Comparison of ENCODE assay signal across 8 cellular contexts in the genomic region with DNA sequence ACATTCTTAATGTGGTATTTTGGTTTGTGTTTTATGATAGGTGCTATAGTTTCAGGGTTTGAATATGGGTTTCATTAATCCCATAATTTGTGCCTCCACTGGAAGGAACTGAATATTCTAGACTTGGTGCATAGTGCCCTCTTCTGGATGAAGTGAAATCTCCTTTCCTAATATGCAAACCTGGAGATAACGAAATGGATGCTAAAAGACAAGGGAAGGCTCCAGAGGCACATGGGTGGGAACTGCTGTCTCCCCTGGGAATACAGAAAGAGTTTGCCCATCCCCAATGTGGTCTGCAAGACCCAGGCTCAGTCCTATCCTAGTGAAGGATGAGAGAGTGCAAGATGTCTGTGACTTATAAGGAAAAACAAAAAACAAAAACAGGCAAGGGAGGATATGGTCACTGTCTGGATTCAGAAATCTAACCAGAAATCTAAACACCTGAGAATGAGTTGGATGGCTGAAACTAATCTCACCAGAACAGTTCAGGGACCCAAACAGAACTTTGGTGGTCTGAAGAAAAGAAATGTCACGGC.
DNase-seq lines count a peak whose midpoint lies in the region; ATAC-seq lines count a peak whose summit lies in the region.

No MANE protein-coding gene starts in this region.

- no peak overlapping the region for H3K27ac ChIP-seq in mesendoderm (ENCODE audit: low read depth, low read length)

- H3K4me3 ChIP-seq in mesendoderm (ENCODE audit: low read length) = no peak overlapping the region

- no peak overlapping the region for H4K8ac ChIP-seq in mesendoderm (ENCODE audit: low read depth, low read length)

- no CpG with 5 or more reads among the region's 2 CpGs for WGBS in mesendoderm (ENCODE audit: extremely low coverage, insufficient coverage, low lambda C conversion rate)

- peak; percentile 5 for DNase-seq in GM04503 (ENCODE audit: low read depth)
- DNase-seq in HPDE6-E6E7 (ENCODE audit: extremely low spot score) = peak; percentile 33
- peak; percentile 57 to 80 for DNase-seq in NCI-H526 (lab: John Stamatoyannopoulos, UW)
- peak; percentile 37 to 81 for DNase-seq in T47D (ENCODE audit: low read depth in 1 of 2, low spot score in 1 of 2)
- peak; percentile 84 for DNase-seq in mesendoderm
- DNase-seq in left colon = no peak
- no peak for DNase-seq in NK-92 (lab: John Stamatoyannopoulos, UW; ENCODE audit: unreplicated experiment)

- in situ Hi-C loops in T47D (cut with HindIII; ENCODE audit: low pct_unique_long_range_greater_than_20kb, low sequenced_read_pairs) = no loop called here

- H3K79me2 ChIP-seq in mesendoderm (ENCODE audit: control insufficient read depth, insufficient read depth, low read length) = no peaks in the 10 kb centered on the region

- no peak overlapping the region for H4K5ac ChIP-seq in mesendoderm (ENCODE audit: low read length)

- intact Hi-C loops in left colon (cut with DNase I, micrococcal nuclease) = no loop called here

- no peaks in the 10 kb centered on the region for H3K79me1 ChIP-seq in mesendoderm (ENCODE audit: low read length)

- H3K36me3 ChIP-seq in mesendoderm (ENCODE audit: control insufficient read depth, insufficient read depth, low read length) = no peaks in the 10 kb centered on the region

- H3K18ac ChIP-seq in mesendoderm (ENCODE audit: low read length) = no peak overlapping the region

- H3K9ac ChIP-seq in mesendoderm (ENCODE audit: low read length) = no peak overlapping the region

- no peak overlapping the region for H2BK15ac ChIP-seq in mesendoderm (replicated peaks; ENCODE audit: low read depth)

- ATAC-seq in GM21528 (IDR thresholded peaks at IDR 0.05; ENCODE audit: low FRiP score, unreplicated experiment) (no peak), left colon (no peak)

- no peak overlapping the region for H2BK120ac ChIP-seq in mesendoderm (ENCODE audit: low read depth, low read length)

- H3K4me2 ChIP-seq in mesendoderm (ENCODE audit: low read length) = no peak overlapping the region

- peak overlapping the region; percentile 73 for H3K56ac ChIP-seq in mesendoderm (ENCODE audit: low read length)

- no peak overlapping the region for H3K4ac ChIP-seq in mesendoderm (ENCODE audit: low read depth, low read length)

- H3K27me3 ChIP-seq in mesendoderm (ENCODE audit: insufficient read depth, low read length, poor library complexity) = no peaks in the 10 kb centered on the region

- peaks cover 6% of the 10 kb centered on the region for H3K4me1 ChIP-seq in mesendoderm (ENCODE audit: control insufficient read depth, low read depth, low read length)

- no peak overlapping the region for H3K23ac ChIP-seq in mesendoderm (ENCODE audit: low read length)

- peak overlapping the region; percentile 60 for H2AK5ac ChIP-seq in mesendoderm (ENCODE audit: low read length)

- H2BK5ac ChIP-seq in mesendoderm (ENCODE audit: low read length) = peak overlapping the region; percentile 73

Comparison
In these comparisons a context has a peak if more than half of its experiments do, and no peak if none do; other contexts are left out.
1. DNase-seq: peak in GM04503 (single experiment), HPDE6-E6E7 (single experiment), NCI-H526 (2 of 2), T47D (2 of 2) and mesendoderm (single experiment); none in left colon (0 of 2) and NK-92 (single experiment).